17 cellular contexts compared by ENCODE assay signal in genomic region chr2:158103358-158104021, GRCh38. TPM values are rescaled to one million over a fixed set of nuclear protein-coding genes. Genes with fewer than 3 reads are reported as not detected.
"Had no signal": no experiment of that assay in that cellular context is flagged by ENCODE, and none has a peak within 500 bp of the region (broad histone marks: within the 10 kb centered on the region; RNA-seq: fewer than 3 reads in every experiment).

No MANE protein-coding gene starts in this region.

- H3K27me3 Mint-ChIP-seq: dendritic cell treated with granulocyte-macrophage colony-stimulating factor and Interleukin-4, amounts not matched to agents 40 ng/mL and 50 ng/mL, for 4 days had no signal

- H3K27ac Mint-ChIP-seq: activated naive CD4-positive, alpha-beta T cell treated with anti-CD3 and anti-CD28 coated beads for 36 hours; activated T-helper 2 cell treated with anti-CD3 and anti-CD28 coated beads, Interferon-gamma antibody, Interleukin-2, Interleukin-4, amounts not matched to agents 10 μg/mL and 5 μg/mL and 100 μg/mL, durations not matched to agents 14 hours and 24 hours and 36 hours; dendritic cell treated with granulocyte-macrophage colony-stimulating factor and Interleukin-4, amounts not matched to agents 40 ng/mL and 50 ng/mL, for 4 days; naive thymus-derived CD8-positive, alpha-beta T cell had no signal

- H3K4me3 ChIP-seq: ascending aorta, breast epithelium, left lung, skin epidermis, upper lobe of left lung had no signal

- H3K4me3 Mint-ChIP-seq: activated naive CD4-positive, alpha-beta T cell treated with anti-CD3 and anti-CD28 coated beads for 36 hours; dendritic cell treated with granulocyte-macrophage colony-stimulating factor and Interleukin-4, amounts not matched to agents 40 ng/mL and 50 ng/mL, for 4 days; naive thymus-derived CD8-positive, alpha-beta T cell had no signal

- H3K9me3 Mint-ChIP-seq: activated naive CD4-positive, alpha-beta T cell treated with anti-CD3 and anti-CD28 coated beads for 36 hours; activated T-helper 2 cell treated with anti-CD3 and anti-CD28 coated beads, Interferon-gamma antibody, Interleukin-2, Interleukin-4, amounts not matched to agents 10 μg/mL and 5 μg/mL and 100 μg/mL, durations not matched to agents 14 hours and 24 hours and 36 hours; dendritic cell treated with granulocyte-macrophage colony-stimulating factor and Interleukin-4, amounts not matched to agents 40 ng/mL and 50 ng/mL, for 4 days; naive thymus-derived CD8-positive, alpha-beta T cell had no signal

- H3K27me3 ChIP-seq: ascending aorta, breast epithelium, left lung, upper lobe of left lung had no signal

- H3K27ac ChIP-seq: ascending aorta, breast epithelium, left lung, skin epidermis, upper lobe of left lung had no signal

- H3K4me1 ChIP-seq: ascending aorta, breast epithelium, left lung, upper lobe of left lung had no signal

- DNase-seq: activated CD4-positive, alpha-beta T cell treated with anti-CD3 and anti-CD28 coated beads for 1 hour; activated CD4-positive, alpha-beta T cell treated with anti-CD3 and anti-CD28 coated beads, Interleukin-2, amount 50 U/mL, for 4 hours; activated naive CD4-positive, alpha-beta T cell treated with anti-CD3 and anti-CD28 coated beads for 36 hours; cerebellar nuclear complex; erythroblast; hippocampal formation; left lung; naive thymus-derived CD8-positive, alpha-beta T cell; retina; stimulated activated naive CD8-positive, alpha-beta T cell treated with anti-CD3 and anti-CD28 coated beads, Interleukin-15, Interleukin-2, amounts not matched to agents 100 U/mL and 50 U/mL, for 24 hours; upper lobe of left lung had no signal

- H3K9me3 ChIP-seq: ascending aorta, breast epithelium, left lung, upper lobe of left lung had no signal

- H3K4me1 Mint-ChIP-seq: naive thymus-derived CD8-positive, alpha-beta T cell had no signal

- H3K36me3 ChIP-seq: ascending aorta, breast epithelium, left lung, upper lobe of left lung had no signal

- H3K36me3 Mint-ChIP-seq: naive thymus-derived CD8-positive, alpha-beta T cell had no signal

RNA-seq across cellular contexts. Expression of gene UPP2, which starts 1.8 kb away (rescaled TPM):
- total RNA-seq: activated naive CD4-positive, alpha-beta T cell treated with anti-CD3 and anti-CD28 coated beads for 36 hours; activated T-helper 2 cell treated with anti-CD3 and anti-CD28 coated beads, Interferon-gamma antibody, Interleukin-2, Interleukin-4, amounts not matched to agents 10 μg/mL and 5 μg/mL and 100 μg/mL, durations not matched to agents 14 hours and 24 hours and 36 hours; ascending aorta; left lung; mucosa of gallbladder; naive thymus-derived CD8-positive, alpha-beta T cell; upper lobe of left lung had no signal
- polyA plus RNA-seq: naive thymus-derived CD8-positive, alpha-beta T cell had no signal
